1 cellular context compared by ENCODE assay signal in the genomic region with DNA sequence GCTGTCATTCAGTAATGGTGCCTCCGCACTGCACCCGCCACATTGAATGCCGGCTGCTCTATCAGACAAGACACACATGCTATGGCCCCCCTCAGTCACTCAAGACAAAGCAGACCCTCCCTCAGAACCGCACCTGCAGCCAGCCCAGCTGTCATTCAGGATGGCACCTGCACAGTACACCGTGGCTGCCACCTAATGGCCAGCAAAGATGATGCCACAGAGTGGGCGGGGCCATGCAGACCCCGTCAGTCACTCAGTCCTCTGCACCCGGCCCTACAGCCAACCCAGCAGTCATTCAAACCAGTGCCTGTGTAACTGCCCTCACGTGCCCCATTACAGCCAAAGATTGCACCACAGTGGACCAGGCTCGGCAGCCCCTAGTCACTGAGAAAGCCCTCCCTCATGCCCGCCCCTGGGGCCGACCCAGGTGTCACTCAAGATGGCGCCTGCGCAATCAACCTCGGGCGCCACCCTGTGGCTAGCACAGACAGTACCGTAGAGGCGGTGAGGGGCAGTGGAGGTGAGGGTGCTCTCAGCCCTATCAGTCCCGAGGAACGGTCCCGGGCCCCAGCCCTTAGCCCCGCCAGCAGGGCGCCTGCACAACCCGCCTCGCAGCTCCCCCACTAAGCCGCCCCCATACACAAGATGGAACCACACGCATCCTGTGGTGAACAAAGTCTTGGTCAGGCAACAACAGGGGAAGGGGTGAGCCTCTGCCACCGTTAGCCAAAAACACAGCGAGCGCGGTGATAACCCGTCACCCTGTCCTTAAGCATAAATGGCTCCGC.
TF ChIP-seq lines count a peak whose summit lies in the region.

No MANE protein-coding gene starts in this region.

TF ChIP-seq in SK-N-SH, 30 proteins besides CTCF, POLR2A, EP300 and RAD21 (continued from another document):
- TF ChIP-seq, protein P1, sequence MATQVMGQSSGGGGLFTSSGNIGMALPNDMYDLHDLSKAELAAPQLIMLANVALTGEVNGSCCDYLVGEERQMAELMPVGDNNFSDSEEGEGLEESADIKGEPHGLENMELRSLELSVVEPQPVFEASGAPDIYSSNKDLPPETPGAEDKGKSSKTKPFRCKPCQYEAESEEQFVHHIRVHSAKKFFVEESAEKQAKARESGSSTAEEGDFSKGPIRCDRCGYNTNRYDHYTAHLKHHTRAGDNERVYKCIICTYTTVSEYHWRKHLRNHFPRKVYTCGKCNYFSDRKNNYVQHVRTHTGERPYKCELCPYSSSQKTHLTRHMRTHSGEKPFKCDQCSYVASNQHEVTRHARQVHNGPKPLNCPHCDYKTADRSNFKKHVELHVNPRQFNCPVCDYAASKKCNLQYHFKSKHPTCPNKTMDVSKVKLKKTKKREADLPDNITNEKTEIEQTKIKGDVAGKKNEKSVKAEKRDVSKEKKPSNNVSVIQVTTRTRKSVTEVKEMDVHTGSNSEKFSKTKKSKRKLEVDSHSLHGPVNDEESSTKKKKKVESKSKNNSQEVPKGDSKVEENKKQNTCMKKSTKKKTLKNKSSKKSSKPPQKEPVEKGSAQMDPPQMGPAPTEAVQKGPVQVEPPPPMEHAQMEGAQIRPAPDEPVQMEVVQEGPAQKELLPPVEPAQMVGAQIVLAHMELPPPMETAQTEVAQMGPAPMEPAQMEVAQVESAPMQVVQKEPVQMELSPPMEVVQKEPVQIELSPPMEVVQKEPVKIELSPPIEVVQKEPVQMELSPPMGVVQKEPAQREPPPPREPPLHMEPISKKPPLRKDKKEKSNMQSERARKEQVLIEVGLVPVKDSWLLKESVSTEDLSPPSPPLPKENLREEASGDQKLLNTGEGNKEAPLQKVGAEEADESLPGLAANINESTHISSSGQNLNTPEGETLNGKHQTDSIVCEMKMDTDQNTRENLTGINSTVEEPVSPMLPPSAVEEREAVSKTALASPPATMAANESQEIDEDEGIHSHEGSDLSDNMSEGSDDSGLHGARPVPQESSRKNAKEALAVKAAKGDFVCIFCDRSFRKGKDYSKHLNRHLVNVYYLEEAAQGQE (IDR thresholded peaks at IDR 0.05; ENCODE audit: low read depth, low read length), result no peak
- TF ChIP-seq TCF12 (IDR thresholded peaks at IDR 0.05) (no peak), NRF1 (IDR thresholded peaks at IDR 0.05; ENCODE audit: low read depth, low read length) (0 out of 2 replicates have a peak, but pooled peaks have one; percentile 33), SMC3 (IDR thresholded peaks at IDR 0.05; ENCODE audit: low read depth, low read length) (peak; percentile 14; the same call in 1 of the 2 replicates), TEAD4 (IDR thresholded peaks at IDR 0.05; ENCODE audit: borderline replicate concordance, insufficient read depth) (no peak), MEF2A (IDR thresholded peaks at IDR 0.05; ENCODE audit: borderline replicate concordance, low read depth) (no peak), POLR2AphosphoS5 (IDR thresholded peaks at IDR 0.05; ENCODE audit: low read depth, low read length) (no peak), FOXJ3 (CRISPR knock-in tag; IDR thresholded peaks at IDR 0.05) (no peak), SIN3A (IDR thresholded peaks at IDR 0.05; ENCODE audit: borderline replicate concordance, low read depth, low read length) (no peak), EZH2phosphoT487 (IDR thresholded peaks at IDR 0.05; ENCODE audit: borderline replicate concordance, low read depth) (no peak)
- TF ChIP-seq, protein P2, sequence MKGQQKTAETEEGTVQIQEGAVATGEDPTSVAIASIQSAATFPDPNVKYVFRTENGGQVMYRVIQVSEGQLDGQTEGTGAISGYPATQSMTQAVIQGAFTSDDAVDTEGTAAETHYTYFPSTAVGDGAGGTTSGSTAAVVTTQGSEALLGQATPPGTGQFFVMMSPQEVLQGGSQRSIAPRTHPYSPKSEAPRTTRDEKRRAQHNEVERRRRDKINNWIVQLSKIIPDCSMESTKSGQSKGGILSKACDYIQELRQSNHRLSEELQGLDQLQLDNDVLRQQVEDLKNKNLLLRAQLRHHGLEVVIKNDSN (IDR thresholded peaks at IDR 0.05; ENCODE audit: borderline replicate concordance, low read depth), result no peak
